Comparison of ENCODE assay signal across 1 cellular context in the genomic region with DNA sequence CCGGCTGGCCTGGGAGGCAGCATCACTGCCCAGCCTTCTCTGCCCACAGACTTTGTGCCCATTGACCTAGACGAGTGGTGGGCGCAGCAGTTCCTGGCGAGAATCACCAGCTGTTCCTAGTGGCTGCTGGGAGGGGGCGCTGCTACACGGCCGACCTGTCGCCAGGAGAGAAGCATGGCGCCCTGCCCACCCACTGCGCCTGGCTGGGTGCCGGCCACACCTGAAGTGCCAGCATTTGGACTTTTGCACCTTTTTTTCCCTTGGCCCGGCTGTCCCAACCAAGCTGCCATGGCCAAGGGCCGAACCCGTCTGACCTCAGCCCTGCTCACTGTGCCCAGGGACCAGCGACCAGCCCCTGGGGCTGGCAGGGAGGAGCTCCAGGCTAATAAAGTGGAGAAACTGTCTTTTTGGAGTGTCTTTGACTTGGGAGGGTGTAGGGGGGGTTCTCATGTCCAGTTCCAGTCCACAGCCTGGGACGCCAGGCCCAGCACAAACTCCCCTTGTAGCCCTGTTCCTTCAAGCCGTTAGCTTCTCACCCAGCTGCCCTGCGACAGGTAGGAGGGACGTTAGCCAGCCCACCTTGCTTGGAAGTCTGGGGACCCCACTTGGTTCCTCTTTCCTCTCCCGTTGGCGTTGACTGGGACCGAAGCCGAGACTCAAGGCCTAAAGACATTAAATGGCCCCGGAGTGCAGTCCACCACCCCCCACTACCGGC.
A peak's percentile ranks its signal among the peaks of the same experiment; 100 is the strongest.
TF ChIP-seq lines count a peak whose summit lies in the region.

No MANE protein-coding gene starts in this region.

TF ChIP-seq in HepG2, 621 proteins besides CTCF, POLR2A, EP300 and RAD21 (continued from another document and continues in another):
- TF ChIP-seq PRDM10 (CRISPR knock-in tag; IDR thresholded peaks at IDR 0.05; ENCODE audit: low read depth): no peak
- no peak; the same call in 1 of the 2 replicates for TF ChIP-seq ZFP91 (CRISPR knock-in tag; IDR thresholded peaks at IDR 0.05; ENCODE audit: borderline replicate concordance)
- no peak for TF ChIP-seq AHDC1 (CRISPR knock-in tag; IDR thresholded peaks at IDR 0.05; ENCODE audit: borderline replicate concordance)
- no peak for TF ChIP-seq FOXK2 (IDR thresholded peaks at IDR 0.05)
- no peak for TF ChIP-seq GMEB2 (CRISPR knock-in tag; IDR thresholded peaks at IDR 0.05; ENCODE audit: low read depth)
- no peak for TF ChIP-seq NFYB (CRISPR knock-in tag; IDR thresholded peaks at IDR 0.05)
- TF ChIP-seq ZBTB3 (CRISPR knock-in tag; IDR thresholded peaks at IDR 0.05; ENCODE audit: borderline replicate concordance, low read depth): 0 out of 2 replicates have a peak, but pooled peaks have one; percentile 2
- no peak; the same call in 1 of the 2 replicates for TF ChIP-seq MED13 (CRISPR knock-in tag; IDR thresholded peaks at IDR 0.05)
- TF ChIP-seq ZNF367 (CRISPR knock-in tag; IDR thresholded peaks at IDR 0.05; ENCODE audit: borderline replicate concordance): no peak
- TF ChIP-seq CREBL2 (CRISPR knock-in tag; IDR thresholded peaks at IDR 0.05; ENCODE audit: borderline replicate concordance): no peak
- no peak for TF ChIP-seq PHB2 (IDR thresholded peaks at IDR 0.05; ENCODE audit: partially characterized antibody)
- TF ChIP-seq ZNF354B (CRISPR knock-in tag; IDR thresholded peaks at IDR 0.05): no peak
- TF ChIP-seq, protein P1, sequence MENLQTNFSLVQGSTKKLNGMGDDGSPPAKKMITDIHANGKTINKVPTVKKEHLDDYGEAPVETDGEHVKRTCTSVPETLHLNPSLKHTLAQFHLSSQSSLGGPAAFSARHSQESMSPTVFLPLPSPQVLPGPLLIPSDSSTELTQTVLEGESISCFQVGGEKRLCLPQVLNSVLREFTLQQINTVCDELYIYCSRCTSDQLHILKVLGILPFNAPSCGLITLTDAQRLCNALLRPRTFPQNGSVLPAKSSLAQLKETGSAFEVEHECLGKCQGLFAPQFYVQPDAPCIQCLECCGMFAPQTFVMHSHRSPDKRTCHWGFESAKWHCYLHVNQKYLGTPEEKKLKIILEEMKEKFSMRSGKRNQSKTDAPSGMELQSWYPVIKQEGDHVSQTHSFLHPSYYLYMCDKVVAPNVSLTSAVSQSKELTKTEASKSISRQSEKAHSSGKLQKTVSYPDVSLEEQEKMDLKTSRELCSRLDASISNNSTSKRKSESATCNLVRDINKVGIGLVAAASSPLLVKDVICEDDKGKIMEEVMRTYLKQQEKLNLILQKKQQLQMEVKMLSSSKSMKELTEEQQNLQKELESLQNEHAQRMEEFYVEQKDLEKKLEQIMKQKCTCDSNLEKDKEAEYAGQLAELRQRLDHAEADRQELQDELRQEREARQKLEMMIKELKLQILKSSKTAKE (CRISPR knock-in tag; IDR thresholded peaks at IDR 0.05; ENCODE audit: borderline replicate concordance): no peak
- no peak for TF ChIP-seq MTERF4 (CRISPR knock-in tag; IDR thresholded peaks at IDR 0.05)
- TF ChIP-seq TCF12 (IDR thresholded peaks at IDR 0.05): no peak
- no peak for TF ChIP-seq TCF12 (CRISPR knock-in tag; IDR thresholded peaks at IDR 0.05)
- TF ChIP-seq AGO1 (IDR thresholded peaks at IDR 0.05; ENCODE audit: low read depth, low read length, poor library complexity, severe bottlenecking): no peak
- TF ChIP-seq ZNF260 (CRISPR knock-in tag; IDR thresholded peaks at IDR 0.05; ENCODE audit: borderline replicate concordance, low read depth): no peak
- TF ChIP-seq ZNF451 (CRISPR knock-in tag; IDR thresholded peaks at IDR 0.05): no peak
- no peak for TF ChIP-seq ZBTB4 (CRISPR knock-in tag; IDR thresholded peaks at IDR 0.05; ENCODE audit: borderline replicate concordance)
- TF ChIP-seq ZNF317 (CRISPR knock-in tag; IDR thresholded peaks at IDR 0.05): no peak
- TF ChIP-seq RFX3 (CRISPR knock-in tag; IDR thresholded peaks at IDR 0.05): no peak
- TF ChIP-seq POLR2AphosphoS2 (IDR thresholded peaks at IDR 0.05; ENCODE audit: low read depth, low read length): no peak
- TF ChIP-seq ZNF326 (CRISPR knock-in tag; IDR thresholded peaks at IDR 0.05; ENCODE audit: borderline replicate concordance): no peak
- TF ChIP-seq ZNF570 (CRISPR knock-in tag; IDR thresholded peaks at IDR 0.05; ENCODE audit: borderline replicate concordance): no peak
- no peak for TF ChIP-seq ZNF703 (CRISPR knock-in tag; IDR thresholded peaks at IDR 0.05; ENCODE audit: borderline replicate concordance)
- no peak for TF ChIP-seq ZBTB7A (CRISPR knock-in tag; IDR thresholded peaks at IDR 0.05)
- no peak for TF ChIP-seq ZNF768 (CRISPR knock-in tag; IDR thresholded peaks at IDR 0.05)
- no peak for TF ChIP-seq HBP1 (CRISPR knock-in tag; IDR thresholded peaks at IDR 0.05; ENCODE audit: low read depth)
- peak; percentile 30; the same call in 1 of the 2 replicates for TF ChIP-seq RXRB (CRISPR knock-in tag; IDR thresholded peaks at IDR 0.05; ENCODE audit: borderline replicate concordance)
- no peak for TF ChIP-seq ZNF207 (IDR thresholded peaks at IDR 0.05; ENCODE audit: borderline replicate concordance)
